In genomic region chr11:19866037-19866436, GRCh38 we compare ENCODE assay signal across 23 cellular contexts.
DNase-seq lines count a peak whose midpoint lies in the region; ATAC-seq, FAIRE-seq and TF ChIP-seq lines count a peak whose summit lies in the region.
"Had no signal": no experiment of that assay in that cellular context is flagged by ENCODE, and none has a peak within 500 bp of the region (broad histone marks: within the 10 kb centered on the region; RNA-seq: fewer than 3 reads in every experiment).

No MANE protein-coding gene starts in this region.

- TF ChIP-seq CTCF in H9 (conservative IDR thresholded peaks at IDR 0.05) (no peak), dorsolateral prefrontal cortex (IDR thresholded peaks at IDR 0.05 in 54 of 56, conservative IDR thresholded peaks at IDR 0.05 in 2 of 56; ENCODE audit: low read depth in 1 of 56, partially characterized antibody in 56 of 56) (no peak)

- no peak overlapping the region for H3K56ac ChIP-seq in H9 (ENCODE audit: insufficient read length, low read depth, low read length)

- H3K9ac ChIP-seq in H9 (ENCODE audit: extremely low read depth, insufficient read length, low read length) (no peak overlapping the region), subcutaneous abdominal adipose tissue (ENCODE audit: low read length in 5 of 5) (no peak overlapping the region)
- H3K9ac ChIP-seq: BLaER1 had no signal

- H3K9me3 Mint-ChIP-seq in H9: no peaks in the 10 kb centered on the region; a peak in 2 of 5 replicates
- no peaks in the 10 kb centered on the region for H3K9me3 Mint-ChIP-seq in activated naive CD8-positive, alpha-beta T cell treated with anti-CD3 and anti-CD28 coated beads, Interleukin-2, amount 50 U/mL, for 24 hours
- H3K9me3 Mint-ChIP-seq: CD4-positive, CD25-positive, alpha-beta regulatory T cell; CD8-positive, alpha-beta T cell had no signal

- H3K27me3 ChIP-seq in H9 (ENCODE audit: insufficient read depth, low read length) (no peaks in the 10 kb centered on the region), dorsolateral prefrontal cortex (no peaks in the 10 kb centered on the region), subcutaneous abdominal adipose tissue (ENCODE audit: control insufficient read depth in 5 of 5, insufficient read depth in 4 of 5, low read length in 5 of 5) (no peaks in the 10 kb centered on the region)
- H3K27me3 ChIP-seq: BLaER1 had no signal

- H4K5ac ChIP-seq in H9 (ENCODE audit: insufficient read length, low read depth, low read length): no peak overlapping the region

- H3K27ac ChIP-seq in H9 (ENCODE audit: insufficient read length, low read depth, low read length): no peak overlapping the region
- H3K27ac ChIP-seq in dorsolateral prefrontal cortex: peak overlapping the region in 30 of 59 donors; percentile 3 to 74 (median 40)
- H3K27ac ChIP-seq in subcutaneous abdominal adipose tissue (ENCODE audit: low read depth, low read length): peak overlapping the region; percentile 47
- H3K27ac ChIP-seq: 22Rv1, BLaER1, C4-2B had no signal

- peaks cover 0 to 3% (median 0%) of the 10 kb centered on the region in 5 donors for H3K36me3 ChIP-seq in subcutaneous abdominal adipose tissue (ENCODE audit: control insufficient read depth in 5 of 5, insufficient read depth in 5 of 5, low read length in 5 of 5)
- H3K36me3 ChIP-seq: BLaER1 had no signal

- H3K18ac ChIP-seq in H9 (ENCODE audit: insufficient read length, low read depth, low read length): no peak overlapping the region

- peak overlapping the region; percentile 33 for H2AK5ac ChIP-seq in H9 (ENCODE audit: insufficient read length, low read length)

- H2AFZ ChIP-seq in H9 (ENCODE audit: low read length): no peak overlapping the region
- H2AFZ ChIP-seq: GM23338 had no signal

- no peaks in the 10 kb centered on the region for H3K23me2 ChIP-seq in H9 (ENCODE audit: insufficient read length, low read depth, low read length, poor library complexity, severe bottlenecking)

- no peak overlapping the region for H2BK15ac ChIP-seq in H9 (ENCODE audit: low read depth, low read length)

- no peak overlapping the region for H3K4me3 Mint-ChIP-seq in H9
- H3K4me3 Mint-ChIP-seq in activated naive CD8-positive, alpha-beta T cell treated with anti-CD3 and anti-CD28 coated beads, Interleukin-2, amount 50 U/mL, for 24 hours: no peak overlapping the region
- H3K4me3 Mint-ChIP-seq: B cell; CD4-positive, CD25-positive, alpha-beta regulatory T cell; CD8-positive, alpha-beta T cell; GM23338 had no signal

- H3K4me3 ChIP-seq in dorsolateral prefrontal cortex (no peak overlapping the region), subcutaneous abdominal adipose tissue (ENCODE audit: low read depth in 1 of 5, low read length in 5 of 5) (no peak overlapping the region)
- H3K4me3 ChIP-seq: BLaER1, GM23338 had no signal

- no peak overlapping the region for H2BK120ac ChIP-seq in H9 (ENCODE audit: low read depth, low read length, poor library complexity, severe bottlenecking)

- no peak overlapping the region for H3K4me2 ChIP-seq in H9 (ENCODE audit: insufficient read depth, insufficient read length, low read length)
- H3K4me2 ChIP-seq: BLaER1, GM23338 had no signal

- H3K79me2 ChIP-seq in H9 (ENCODE audit: insufficient read depth, low read length): no peaks in the 10 kb centered on the region

- H3K27ac Mint-ChIP-seq in H9: no peak overlapping the region
- no peak overlapping the region for H3K27ac Mint-ChIP-seq in activated naive CD8-positive, alpha-beta T cell treated with anti-CD3 and anti-CD28 coated beads, Interleukin-2, amount 50 U/mL, for 24 hours
- H3K27ac Mint-ChIP-seq: B cell; CD4-positive, CD25-positive, alpha-beta regulatory T cell; CD8-positive, alpha-beta T cell had no signal

- H3K27me3 Mint-ChIP-seq in H9 (ENCODE audit: low read depth): no peaks in the 10 kb centered on the region
- H3K27me3 Mint-ChIP-seq in activated naive CD8-positive, alpha-beta T cell treated with anti-CD3 and anti-CD28 coated beads, Interleukin-2, amount 50 U/mL, for 24 hours: no peaks in the 10 kb centered on the region
- H3K27me3 Mint-ChIP-seq: B cell; CD4-positive, CD25-positive, alpha-beta regulatory T cell had no signal

- no peak overlapping the region for H2BK12ac ChIP-seq in H9 (ENCODE audit: insufficient read length, low read depth, low read length)

- no peak overlapping the region for H4K91ac ChIP-seq in H9 (ENCODE audit: insufficient read length, low read depth, low read length)

- no peak overlapping the region for H3K23ac ChIP-seq in H9 (ENCODE audit: insufficient read length, low read depth, low read length)

- peaks cover 2 to 5% (median 4%) of the 10 kb centered on the region in 3 experiments; a peak in 5 of 7 replicates for H3K36me3 Mint-ChIP-seq in H9 (ENCODE audit: insufficient read depth in 1 of 3, low read depth in 3 of 3)
- H3K36me3 Mint-ChIP-seq in activated naive CD8-positive, alpha-beta T cell treated with anti-CD3 and anti-CD28 coated beads, Interleukin-2, amount 50 U/mL, for 24 hours (ENCODE audit: low read depth): no peaks in the 10 kb centered on the region
- H3K36me3 Mint-ChIP-seq: CD4-positive, CD25-positive, alpha-beta regulatory T cell; CD8-positive, alpha-beta T cell had no signal

- no peaks in the 10 kb centered on the region for H3K79me1 ChIP-seq in H9 (ENCODE audit: insufficient read depth, low read depth, low read length, poor library complexity, severe bottlenecking)

- peaks cover 15% of the 10 kb centered on the region for H3K4me1 ChIP-seq in H9 (ENCODE audit: insufficient read depth, low read length)
- H3K4me1 ChIP-seq in subcutaneous abdominal adipose tissue (ENCODE audit: control insufficient read depth in 5 of 5, insufficient read depth in 5 of 5, low read length in 5 of 5): peaks cover 0 to 30% (median 25%) of the 10 kb centered on the region in 5 donors
- H3K4me1 ChIP-seq: BLaER1, Caco-2 had no signal

- DNase-seq in H9 (no peak), dorsolateral prefrontal cortex (no peak), medulla oblongata (ENCODE audit: extremely low spot score) (peak; percentile 56), GM12891 (ENCODE audit: insufficient read length, low spot score) (no peak), NCI-H146 (lab: John Stamatoyannopoulos, UW) (no peak), inferior parietal cortex (ENCODE audit: extremely low spot score) (no peak)
- no peak for DNase-seq in activated naive CD8-positive, alpha-beta T cell treated with anti-CD3 and anti-CD28 coated beads, Interleukin-2, amount 50 U/mL, for 24 hours
- DNase-seq: Caco-2; CD4-positive, CD25-positive, alpha-beta regulatory T cell; CD8-positive, alpha-beta T cell; DMS153; DND-41; HCEC 1CT had no signal

- intact Hi-C loops in dorsolateral prefrontal cortex (cut with DNase I): no loop called here

- FAIRE-seq in GM12891 (lab: Jason Lieb, UNC): no peak
- FAIRE-seq: A204.1, G401.6, GM19239, H54 had no signal

- peaks cover 45 to 53% of the 10 kb centered on the region in 2 experiments for H3K4me1 Mint-ChIP-seq in H9
- no peaks in the 10 kb centered on the region for H3K4me1 Mint-ChIP-seq in activated naive CD8-positive, alpha-beta T cell treated with anti-CD3 and anti-CD28 coated beads, Interleukin-2, amount 50 U/mL, for 24 hours
- H3K4me1 Mint-ChIP-seq: B cell; CD4-positive, CD25-positive, alpha-beta regulatory T cell had no signal

- H4K8ac ChIP-seq in H9 (replicated peaks; ENCODE audit: insufficient read length, low read depth, low read length): no peak overlapping the region

- no peaks in the 10 kb centered on the region for H3K9me3 ChIP-seq in H9 (ENCODE audit: control insufficient read depth, low read depth, low read length)
- H3K9me3 ChIP-seq in subcutaneous abdominal adipose tissue (ENCODE audit: control insufficient read depth in 5 of 5, low read length in 5 of 5): no peaks in the 10 kb centered on the region
- H3K9me3 ChIP-seq: BLaER1, Caco-2 had no signal

- H4K20me1 ChIP-seq in H9 (ENCODE audit: control insufficient read depth, insufficient read depth, insufficient read length): no peaks in the 10 kb centered on the region
- H4K20me1 ChIP-seq: BLaER1 had no signal

- H3T11ph ChIP-seq in H9 (ENCODE audit: low read length): no peak overlapping the region

- ATAC-seq in activated naive CD8-positive, alpha-beta T cell treated with anti-CD3 and anti-CD28 coated beads, Interleukin-2, amount 50 U/mL, for 24 hours: no peak
- ATAC-seq: CD8-positive, alpha-beta T cell; GM23338 had no signal

- no peak for TF ChIP-seq POLR2A in GM12891 (IDR thresholded peaks at IDR 0.05; ENCODE audit: low read depth, low read length)

- H2BK20ac ChIP-seq in H9 (ENCODE audit: low read depth, low read length, poor library complexity, severe bottlenecking): no peak overlapping the region

- no peak overlapping the region for H3K14ac ChIP-seq in H9 (ENCODE audit: insufficient read depth, low read length)

- no peak overlapping the region for H3K4ac ChIP-seq in H9 (ENCODE audit: low read depth, low read length)

- no peak overlapping the region for H2BK5ac ChIP-seq in H9 (ENCODE audit: insufficient read length, low read length)

- WGBS in H9 (ENCODE audit: extremely low coverage, insufficient read length, low lambda C conversion rate): no CpG with 5 or more reads among the region's 3 CpGs

TF ChIP-seq in GM12891, 5 proteins besides CTCF, POLR2A, EP300 and RAD21:
- TF ChIP-seq PAX5 (IDR thresholded peaks at IDR 0.05; ENCODE audit: insufficient read depth, low read length, severe bottlenecking) (no peak), TAF1 (IDR thresholded peaks at IDR 0.05; ENCODE audit: low read depth, low read length) (no peak), POLR2AphosphoS5 (IDR thresholded peaks at IDR 0.05; ENCODE audit: low read depth, low read length) (no peak), POU2F2 (IDR thresholded peaks at IDR 0.05; ENCODE audit: low read depth, low read length) (no peak), SPI1 (IDR thresholded peaks at IDR 0.05; ENCODE audit: low read depth, low read length) (no peak)
